In genomic region chr18:49523580-49524093, GRCh38 we compare ENCODE assay signal across 1 cellular context. TPM values are rescaled to one million over a fixed set of nuclear protein-coding genes. Genes with fewer than 3 reads are reported as not detected.
"Had no signal": no experiment of that assay in that cellular context is flagged by ENCODE, and none has a peak within 500 bp of the region (broad histone marks: within the 10 kb centered on the region; RNA-seq: fewer than 3 reads in every experiment).

No MANE protein-coding gene starts in this region.

RNA-seq across cellular contexts. Expression of gene LIPG, which starts 38.2 kb away (rescaled TPM):
- total RNA-seq: HFFc6 had no signal
